Comparison of ENCODE assay signal across 16 cellular contexts in the genomic region with DNA sequence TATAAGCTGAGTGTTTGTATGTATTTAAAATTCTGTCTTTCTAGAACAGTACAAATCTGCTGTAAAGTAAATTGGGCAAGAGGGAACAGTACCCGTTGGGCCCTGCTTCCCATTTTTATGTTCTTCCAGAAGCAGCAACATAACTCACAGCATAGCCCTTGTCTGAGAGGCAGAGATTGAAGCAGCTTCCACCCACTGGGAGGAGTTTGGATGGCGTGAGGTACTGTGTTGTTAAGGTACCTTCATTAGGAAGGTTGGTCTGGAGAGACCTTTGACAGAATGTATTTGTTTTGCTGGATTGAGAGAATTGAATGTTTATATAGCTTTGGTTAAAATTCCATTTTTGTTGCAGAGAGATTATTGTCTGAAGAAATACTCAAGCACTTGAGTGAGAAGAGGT.
"Had no signal": no experiment of that assay in that cellular context is flagged by ENCODE, and none has a peak within 500 bp of the region (broad histone marks: within the 10 kb centered on the region; RNA-seq: fewer than 3 reads in every experiment).

No MANE protein-coding gene starts in this region.

- DNase-seq: activated CD4-positive, alpha-beta T cell treated with anti-CD3 and anti-CD28 coated beads for 1 hour; activated CD4-positive, alpha-beta T cell treated with anti-CD3 and anti-CD28 coated beads, Interleukin-2, amount 50 U/mL, for 48 hours; activated CD8-positive, alpha-beta memory T cell treated with anti-CD3 and anti-CD28 coated beads, Interleukin-2, amount 10 ng/mL, durations not matched to agents 7 days and 5 days; activated effector memory CD4-positive, alpha-beta T cell treated with anti-CD3 and anti-CD28 coated beads, Interleukin-2, amount 50 U/mL, for 16 hours; activated T-cell treated with anti-CD3 and anti-CD28 coated beads, Interleukin-2, amount 50 U/mL, for 4 hours; amniotic stem cell; esophagus squamous epithelium; foreskin fibroblast; left colon; pancreas; retina; stimulated activated CD4-positive, alpha-beta T cell treated with anti-CD3 and anti-CD28 coated beads, Interleukin-4, amount 100 ng/mL, for 4 hours had no signal

- H3K36me3 ChIP-seq: breast epithelium, esophagus squamous epithelium, pancreas, vagina had no signal

- H3K4me1 ChIP-seq: breast epithelium had no signal

- H3K9me3 ChIP-seq: breast epithelium, esophagus squamous epithelium, pancreas, vagina had no signal

- H3K4me3 Mint-ChIP-seq: activated CD8-positive, alpha-beta memory T cell treated with anti-CD3 and anti-CD28 coated beads, Interleukin-2, amount 10 ng/mL, durations not matched to agents 7 days and 5 days; activated T-cell treated with anti-CD3 and anti-CD28 coated beads, Interleukin-2, amount 50 U/mL, for 4 hours; memory B cell had no signal

- H3K27ac ChIP-seq: breast epithelium, esophagus squamous epithelium, pancreas, vagina had no signal

- H3K36me3 Mint-ChIP-seq: activated CD8-positive, alpha-beta memory T cell treated with anti-CD3 and anti-CD28 coated beads, Interleukin-2, amount 10 ng/mL, durations not matched to agents 7 days and 5 days; activated naive CD4-positive, alpha-beta T cell treated with anti-CD3 and anti-CD28 coated beads, Interleukin-2, amount 50 U/mL, for 72 hours; memory B cell had no signal

- H3K9me3 Mint-ChIP-seq: activated naive CD4-positive, alpha-beta T cell treated with anti-CD3 and anti-CD28 coated beads, Interleukin-2, amount 50 U/mL, for 72 hours; activated T-cell treated with anti-CD3 and anti-CD28 coated beads, Interleukin-2, amount 50 U/mL, for 4 hours; memory B cell had no signal

- H3K4me1 Mint-ChIP-seq: activated CD8-positive, alpha-beta memory T cell treated with anti-CD3 and anti-CD28 coated beads, Interleukin-2, amount 10 ng/mL, durations not matched to agents 7 days and 5 days; memory B cell had no signal

- ATAC-seq: activated CD8-positive, alpha-beta memory T cell treated with anti-CD3 and anti-CD28 coated beads, Interleukin-2, amount 10 ng/mL, durations not matched to agents 7 days and 5 days; activated naive CD4-positive, alpha-beta T cell treated with anti-CD3 and anti-CD28 coated beads, Interleukin-2, amount 50 U/mL, for 72 hours; activated T-cell treated with anti-CD3 and anti-CD28 coated beads, Interleukin-2, amount 50 U/mL, for 4 hours; left colon; pancreas had no signal

- H3K27me3 ChIP-seq: breast epithelium, esophagus squamous epithelium, pancreas, vagina had no signal

- H3K4me3 ChIP-seq: breast epithelium, esophagus squamous epithelium, pancreas, vagina had no signal

- H3K27ac Mint-ChIP-seq: activated CD8-positive, alpha-beta memory T cell treated with anti-CD3 and anti-CD28 coated beads, Interleukin-2, amount 10 ng/mL, durations not matched to agents 7 days and 5 days; activated naive CD4-positive, alpha-beta T cell treated with anti-CD3 and anti-CD28 coated beads, Interleukin-2, amount 50 U/mL, for 72 hours; memory B cell had no signal
